1 cellular context compared by ENCODE assay signal in genomic region chr14:36238666-36239363, GRCh38.
TF ChIP-seq lines count a peak whose summit lies in the region.

No MANE protein-coding gene starts in this region.

TF ChIP-seq in GM12878, 131 proteins besides CTCF, POLR2A, EP300 and RAD21 (continued from another document):
- TF ChIP-seq KDM1A (IDR thresholded peaks at IDR 0.05; ENCODE audit: borderline replicate concordance) (no peak), PRDM15 (CRISPR knock-in tag; IDR thresholded peaks at IDR 0.05) (no peak), RELA (IDR thresholded peaks at IDR 0.05; ENCODE audit: borderline replicate concordance, partially characterized antibody) (no peak), ZZZ3 (IDR thresholded peaks at IDR 0.05; ENCODE audit: control insufficient read depth, insufficient read length, low read depth) (no peak), KAT2A (conservative IDR thresholded peaks at IDR 0.05; ENCODE audit: control insufficient read depth, low read depth, low read length) (no peak), DPF2 (IDR thresholded peaks at IDR 0.05) (no peak), RBBP5 (conservative IDR thresholded peaks at IDR 0.05) (no peak), PBX3 (IDR thresholded peaks at IDR 0.05; ENCODE audit: insufficient replicate concordance, low read depth, low read length) (no peak), PML (IDR thresholded peaks at IDR 0.05; ENCODE audit: low read length) (no peak), PAX8 (IDR thresholded peaks at IDR 0.05) (no peak), FOXK2 (IDR thresholded peaks at IDR 0.05) (no peak), SMARCA5 (IDR thresholded peaks at IDR 0.05) (no peak), MLLT1 (IDR thresholded peaks at IDR 0.05) (no peak), MEF2B (IDR thresholded peaks at IDR 0.05; ENCODE audit: partially characterized antibody, poor library complexity, severe bottlenecking) (no peak)
